ENCODE assay signal across 10 cellular contexts in genomic region chr5:93717162-93717561, GRCh38. TPM values are rescaled to one million over a fixed set of nuclear protein-coding genes. Genes with fewer than 3 reads are reported as not detected.
DNase-seq lines count a peak whose midpoint lies in the region; ATAC-seq and TF ChIP-seq lines count a peak whose summit lies in the region.
"Had no signal": no experiment of that assay in that cellular context is flagged by ENCODE, and none has a peak within 500 bp of the region (broad histone marks: within the 10 kb centered on the region; RNA-seq: fewer than 3 reads in every experiment).

No MANE protein-coding gene starts in this region.

- H3K27ac Mint-ChIP-seq in endodermal cell = no peak overlapping the region
- H3K27ac Mint-ChIP-seq: activated naive CD4-positive, alpha-beta T cell treated with anti-CD3 and anti-CD28 coated beads, Interleukin-2, amount 50 U/mL, for 24 hours had no signal

- WGBS in endodermal cell (ENCODE audit: insufficient coverage in 1 of 2, insufficient read length in 1 of 2), 2 experiments = 94 to 100% methylated on average over 2 to 4 of the region's 4 CpGs

- no peak overlapping the region for H3K27ac ChIP-seq in left lung
- no peak overlapping the region for H3K27ac ChIP-seq in endodermal cell (ENCODE audit: low read depth, low read length)

- H3K36me3 Mint-ChIP-seq in endodermal cell (ENCODE audit: low read depth) = no peaks in the 10 kb centered on the region

- no peak overlapping the region for H3K9ac ChIP-seq in endodermal cell (ENCODE audit: extremely low read depth, low read length, poor library complexity, severe bottlenecking)

- H3K4me1 Mint-ChIP-seq in endodermal cell = peaks cover 7% of the 10 kb centered on the region

- H3K36me3 ChIP-seq in left lung = no peaks in the 10 kb centered on the region
- H3K36me3 ChIP-seq in endodermal cell (ENCODE audit: control insufficient read depth, insufficient read depth, low read length) = no peaks in the 10 kb centered on the region

- peak; percentile 80 for ATAC-seq in left lung
- no peak for ATAC-seq in HG03520 (IDR thresholded peaks at IDR 0.05; ENCODE audit: unreplicated experiment)

- H3K4me1 ChIP-seq in left lung (peaks cover 0 to 4% of the 10 kb centered on the region in 2 donors), endodermal cell (ENCODE audit: control insufficient read depth, insufficient read depth, low read length) (peaks cover 4% of the 10 kb centered on the region)

- H3K27me3 Mint-ChIP-seq in endodermal cell (ENCODE audit: insufficient read depth) = no peaks in the 10 kb centered on the region
- H3K27me3 Mint-ChIP-seq: activated naive CD4-positive, alpha-beta T cell treated with anti-CD3 and anti-CD28 coated beads, Interleukin-2, amount 50 U/mL, for 24 hours had no signal

- H3K4me3 ChIP-seq in astrocyte of the cerebellum (ENCODE audit: low read depth, low read length) = no peak overlapping the region
- no peak overlapping the region for H3K4me3 ChIP-seq in left lung
- H3K4me3 ChIP-seq in endodermal cell (ENCODE audit: low read length) = no peak overlapping the region

- TF ChIP-seq CTCF in astrocyte of the cerebellum (IDR thresholded peaks at IDR 0.05; ENCODE audit: low read depth, low read length, missing control alignments) (no peak), left lung (IDR thresholded peaks at IDR 0.05) (no peak), endodermal cell (conservative IDR thresholded peaks at IDR 0.05) (no peak)

- intact Hi-C loops in left lung (cut with DNase I) = no loop called here

- in situ Hi-C loops in Caki2 (cut with HindIII; ENCODE audit: low pct_unique_long_range_greater_than_20kb, low sequenced_read_pairs) = no loop called here
- in situ Hi-C loops in astrocyte of the cerebellum (cut with HindIII; ENCODE audit: low sequenced_read_pairs) = no loop called here

- DNase-seq in Caki2 (ENCODE audit: low read depth) (peak; percentile 58), NCI-H1105 (lab: John Stamatoyannopoulos, UW) (peak; percentile 27), astrocyte of the cerebellum (ENCODE audit: low read depth) (peak; percentile 57), left lung (no peak), endodermal cell (no peak), RKO (ENCODE audit: low spot score) (no peak)
- no peak for DNase-seq in activated CD4-positive, alpha-beta T cell treated with anti-CD3 and anti-CD28 coated beads for 4 hours
- DNase-seq: Kasumi-1 had no signal

- H3K9me3 ChIP-seq in left lung (no peaks in the 10 kb centered on the region), endodermal cell (ENCODE audit: control insufficient read depth, low read length) (no peaks in the 10 kb centered on the region)

- H3K27me3 ChIP-seq in left lung = no peaks in the 10 kb centered on the region
- H3K27me3 ChIP-seq in endodermal cell (ENCODE audit: control insufficient read depth, insufficient read depth, low read length, poor library complexity, severe bottlenecking) = peaks cover 9% of the 10 kb centered on the region

- no peaks in the 10 kb centered on the region for H3K9me3 Mint-ChIP-seq in endodermal cell
- H3K9me3 Mint-ChIP-seq: activated naive CD4-positive, alpha-beta T cell treated with anti-CD3 and anti-CD28 coated beads, Interleukin-2, amount 50 U/mL, for 24 hours had no signal

- no peak overlapping the region for H3K4me3 Mint-ChIP-seq in endodermal cell
- H3K4me3 Mint-ChIP-seq: activated naive CD4-positive, alpha-beta T cell treated with anti-CD3 and anti-CD28 coated beads, Interleukin-2, amount 50 U/mL, for 24 hours had no signal

RNA-seq across cellular contexts. Expression of gene POU5F2, which starts 24.2 kb away (rescaled TPM):
- not detected in 2 replicates for total RNA-seq in Caki2 (2014; rRNA removed; shearing (Covaris generic); ENCODE audit: low replicate concordance)
- total RNA-seq in left lung (1 to 10 TPM; 1.2 to 2.3 TPM), endodermal cell (under 1 TPM; 0.40 to 0.84 TPM)
- 0.11 TPM for polyA plus RNA-seq in endodermal cell (2013, experiment 1 of 2)
- 0.08 TPM for polyA plus RNA-seq in endodermal cell (2013, experiment 2 of 2)

Comparison
In these comparisons a context has a peak if more than half of its experiments do, and no peak if none do; other contexts are left out.
1. DNase-seq: peak in Caki2 (single experiment), NCI-H1105 (single experiment) and astrocyte of the cerebellum (single experiment); none in left lung (0 of 2), endodermal cell (single experiment), RKO (single experiment) and activated CD4-positive, alpha-beta T cell treated with anti-CD3 and anti-CD28 coated beads for 4 hours (0 of 2).